Comparison of ENCODE assay signal across 10 cellular contexts in genomic region chr1:149841149-149841548, GRCh38. TPM values are rescaled to one million over a fixed set of nuclear protein-coding genes. Genes with fewer than 3 reads are reported as not detected.
DNase-seq lines count a peak whose midpoint lies in the region; ATAC-seq and TF ChIP-seq lines count a peak whose summit lies in the region.
"Not testable (repeated sequence)": the region's sequence is repeated elsewhere in the genome, so short reads cannot be mapped to it uniquely, and the experiment has no call there.
"Had no signal": no experiment of that assay in that cellular context is flagged by ENCODE, and none has a peak within 500 bp of the region (broad histone marks: within the 10 kb centered on the region; RNA-seq: fewer than 3 reads in every experiment).

No MANE protein-coding gene starts in this region.

- intact Hi-C loops in heart left ventricle (cut with DNase I), result not testable (repeated sequence)

- no CpG with 5 or more reads among the region's 26 CpGs for WGBS in heart left ventricle, 4 donors

- not testable (repeated sequence) for H3K36me3 ChIP-seq in heart left ventricle

- H3K4me1 ChIP-seq in heart left ventricle, result peaks cover 0 to 28% (median 22%) of the 10 kb centered on the region in 12 donors

- CTCF ChIA-PET in activated CD8-positive, alpha-beta memory T cell treated with anti-CD3 and anti-CD28 coated beads, Interleukin-2, amount 10 ng/mL, durations not matched to agents 7 days and 5 days (lab: Charles Lee), result not testable (repeated sequence)

- not testable (repeated sequence) for H3K4me3 ChIP-seq in heart left ventricle

- not testable (repeated sequence) for TF ChIP-seq CTCF in heart left ventricle (IDR thresholded peaks at IDR 0.05)

- peak; percentile 26 for ATAC-seq in GM18868 (IDR thresholded peaks at IDR 0.05; ENCODE audit: unreplicated experiment)
- ATAC-seq in GM21529 (IDR thresholded peaks at IDR 0.05; ENCODE audit: unreplicated experiment), result peak; percentile 26
- ATAC-seq in HG02943 (IDR thresholded peaks at IDR 0.05; ENCODE audit: low read depth, unreplicated experiment), result peak; percentile 25
- ATAC-seq in HG03457 (IDR thresholded peaks at IDR 0.05; ENCODE audit: unreplicated experiment), result peak; percentile 24
- peak; percentile 14 for ATAC-seq in activated CD8-positive, alpha-beta memory T cell treated with anti-CD3 and anti-CD28 coated beads, Interleukin-2, amount 10 ng/mL, durations not matched to agents 7 days and 5 days
- ATAC-seq in heart left ventricle, result peak; percentile 67 to 76 (median 68)
- ATAC-seq in natural killer cell treated with Interleukin-12 subunit alpha and Interleukin-12 subunit beta and Interleukin-15 and Interleukin-18, amount 100 ng/mL, for 72 hours, result peak; percentile 46 to 54

- H3K27me3 Mint-ChIP-seq in activated CD8-positive, alpha-beta memory T cell treated with anti-CD3 and anti-CD28 coated beads, Interleukin-2, amount 10 ng/mL, durations not matched to agents 7 days and 5 days; natural killer cell treated with Interleukin-12 subunit alpha and Interleukin-12 subunit beta and Interleukin-15 and Interleukin-18, amount 100 ng/mL, for 72 hours: not testable (repeated sequence)

- not testable (repeated sequence) for H3K9me3 Mint-ChIP-seq in activated CD8-positive, alpha-beta memory T cell treated with anti-CD3 and anti-CD28 coated beads, Interleukin-2, amount 10 ng/mL, durations not matched to agents 7 days and 5 days (ENCODE audit: low read depth); natural killer cell treated with Interleukin-12 subunit alpha and Interleukin-12 subunit beta and Interleukin-15 and Interleukin-18, amount 100 ng/mL, for 72 hours

- H3K27ac Mint-ChIP-seq in activated CD8-positive, alpha-beta memory T cell treated with anti-CD3 and anti-CD28 coated beads, Interleukin-2, amount 10 ng/mL, durations not matched to agents 7 days and 5 days; natural killer cell treated with Interleukin-12 subunit alpha and Interleukin-12 subunit beta and Interleukin-15 and Interleukin-18, amount 100 ng/mL, for 72 hours: not testable (repeated sequence)

- H3K36me3 Mint-ChIP-seq in activated CD8-positive, alpha-beta memory T cell treated with anti-CD3 and anti-CD28 coated beads, Interleukin-2, amount 10 ng/mL, durations not matched to agents 7 days and 5 days, result peaks cover 24% of the 10 kb centered on the region
- H3K36me3 Mint-ChIP-seq in natural killer cell treated with Interleukin-12 subunit alpha and Interleukin-12 subunit beta and Interleukin-15 and Interleukin-18, amount 100 ng/mL, for 72 hours, result peaks cover 10% of the 10 kb centered on the region

- TF ChIP-seq POLR2A in heart left ventricle (IDR thresholded peaks at IDR 0.05), result not testable (repeated sequence)

- not testable (repeated sequence) for H3K9me3 ChIP-seq in heart left ventricle

- DNase-seq in activated CD8-positive, alpha-beta memory T cell treated with anti-CD3 and anti-CD28 coated beads, Interleukin-2, amount 10 ng/mL, durations not matched to agents 7 days and 5 days; heart left ventricle; natural killer cell treated with Interleukin-12 subunit alpha and Interleukin-12 subunit beta and Interleukin-15 and Interleukin-18, amount 100 ng/mL, for 72 hours (ENCODE audit: low spot score): not testable (repeated sequence)

- H3K4me3 Mint-ChIP-seq in activated CD8-positive, alpha-beta memory T cell treated with anti-CD3 and anti-CD28 coated beads, Interleukin-2, amount 10 ng/mL, durations not matched to agents 7 days and 5 days; natural killer cell treated with Interleukin-12 subunit alpha and Interleukin-12 subunit beta and Interleukin-15 and Interleukin-18, amount 100 ng/mL, for 72 hours: not testable (repeated sequence)

- H3K27ac ChIP-seq in heart left ventricle, result not testable (repeated sequence)

- not testable (repeated sequence) for H3K27me3 ChIP-seq in heart left ventricle

- H3K4me1 Mint-ChIP-seq in activated CD8-positive, alpha-beta memory T cell treated with anti-CD3 and anti-CD28 coated beads, Interleukin-2, amount 10 ng/mL, durations not matched to agents 7 days and 5 days, result peaks cover 18% of the 10 kb centered on the region
- H3K4me1 Mint-ChIP-seq in natural killer cell treated with Interleukin-12 subunit alpha and Interleukin-12 subunit beta and Interleukin-15 and Interleukin-18, amount 100 ng/mL, for 72 hours (ENCODE audit: low read depth in 2 of 2), result peaks cover 25 to 26% of the 10 kb centered on the region in 2 donors

RNA-seq across cellular contexts. Expression of gene BOLA1, which starts 58.2 kb away (rescaled TPM):
- total RNA-seq in activated CD8-positive, alpha-beta memory T cell treated with anti-CD3 and anti-CD28 coated beads, Interleukin-2, amount 10 ng/mL, durations not matched to agents 7 days and 5 days, result 10 to 100 TPM; 24.4 to 28.6 TPM
- total RNA-seq in heart left ventricle, result 10 to 100 TPM; 12.5 to 39.4 (median 14.0) TPM
- 10 to 100 TPM; 16.2 to 40.7 TPM for polyA plus RNA-seq in heart left ventricle
- 10 to 100 TPM; 13.9 to 16.2 TPM for total RNA-seq in natural killer cell treated with Interleukin-12 subunit alpha and Interleukin-12 subunit beta and Interleukin-15 and Interleukin-18, amount 100 ng/mL, for 72 hours

RNA-seq across cellular contexts. Expression of gene FCGR1A, which starts 58.7 kb away (rescaled TPM):
- under 1 TPM in 1 of 2 experiments, not detected in 1; 0.70 TPM for total RNA-seq in activated CD8-positive, alpha-beta memory T cell treated with anti-CD3 and anti-CD28 coated beads, Interleukin-2, amount 10 ng/mL, durations not matched to agents 7 days and 5 days
- total RNA-seq in heart left ventricle, result 10 to 100 TPM in 1 of 9 donors, 1 to 10 TPM in 6, under 1 TPM in 1, not detected in 1; 0.37 to 52.0 (median 1.9) TPM
- polyA plus RNA-seq in heart left ventricle, result 1 to 10 TPM; 1.1 to 2.7 TPM
- total RNA-seq in natural killer cell treated with Interleukin-12 subunit alpha and Interleukin-12 subunit beta and Interleukin-15 and Interleukin-18, amount 100 ng/mL, for 72 hours, result 1 to 10 TPM in 1 of 2 donors, under 1 TPM in 1; 0.93 to 1.3 TPM
- total RNA-seq: HFFc6; T-helper 1 cell treated with Interleukin-12 subunit alpha and Interleukin-12 subunit beta and Interleukin-4 antibody, amounts not matched to agents 30 ng/mL and 1 ng/mL, for 36 hours had no signal
- polyA plus RNA-seq: BJ had no signal

Comparison
In these comparisons a context has a peak if more than half of its experiments do, and no peak if none do; other contexts are left out.
1. ATAC-seq: peak in every context shown above with its lines; median percentile 68 in heart left ventricle; 50 in natural killer cell treated with Interleukin-12 subunit alpha and Interleukin-12 subunit beta and Interleukin-15 and Interleukin-18, amount 100 ng/mL, for 72 hours; 26 in GM18868; 26 in GM21529; 25 in HG02943; 24 in HG03457; 14 in activated CD8-positive, alpha-beta memory T cell treated with anti-CD3 and anti-CD28 coated beads, Interleukin-2, amount 10 ng/mL, durations not matched to agents 7 days and 5 days.